26 cellular contexts compared by ENCODE assay signal in genomic region chr1:161810780-161811179, GRCh38. TPM values are rescaled to one million over a fixed set of nuclear protein-coding genes. Genes with fewer than 3 reads are reported as not detected.
DNase-seq lines count a peak whose midpoint lies in the region; ATAC-seq, FAIRE-seq and TF ChIP-seq lines count a peak whose summit lies in the region.
"Had no signal": no experiment of that assay in that cellular context is flagged by ENCODE, and none has a peak within 500 bp of the region (broad histone marks: within the 10 kb centered on the region; RNA-seq: fewer than 3 reads in every experiment).

No MANE protein-coding gene starts in this region.

- H3K4me3 ChIP-seq in K562: no peak overlapping the region
- H3K4me3 ChIP-seq: BLaER1, GM12878 had no signal

- H3K36me3 Mint-ChIP-seq in stimulated activated effector memory CD8-positive, alpha-beta T cell treated with anti-CD3 and anti-CD28 coated beads, Interleukin-12 subunit alpha, Interleukin-12 subunit beta, amount 100 ng/mL, for 72 hours: peaks cover 90% of the 10 kb centered on the region
- peaks cover 47% of the 10 kb centered on the region for H3K36me3 Mint-ChIP-seq in activated naive CD8-positive, alpha-beta T cell treated with anti-CD3 and anti-CD28 coated beads, Interleukin-2, amount 50 U/mL, for 24 hours (ENCODE audit: low read depth)

- TF ChIP-seq RAD21 in K562 (CRISPR knock-in tag; conservative IDR thresholded peaks at IDR 0.05 in 1 of 2, IDR thresholded peaks at IDR 0.05 in 1 of 2): no peak

- ATAC-seq in K562: no peak
- ATAC-seq in stimulated activated effector memory CD8-positive, alpha-beta T cell treated with anti-CD3 and anti-CD28 coated beads, Interleukin-12 subunit alpha, Interleukin-12 subunit beta, amount 100 ng/mL, for 72 hours: no peak
- no peak for ATAC-seq in activated naive CD8-positive, alpha-beta T cell treated with anti-CD3 and anti-CD28 coated beads, Interleukin-2, amount 50 U/mL, for 24 hours
- ATAC-seq: GM12878 had no signal

- H3K27me3 ChIP-seq in K562 (ENCODE audit: control insufficient read depth in 2 of 2, insufficient read depth in 2 of 2, low read length in 2 of 2): no peaks in the 10 kb centered on the region
- H3K27me3 ChIP-seq: BE2C, BLaER1 had no signal

- no peaks in the 10 kb centered on the region for H3K79me2 ChIP-seq in K562 (ENCODE audit: control insufficient read depth, insufficient read depth, low read length)

- no peaks in the 10 kb centered on the region for H4K20me1 ChIP-seq in K562 (replicated peaks; ENCODE audit: control insufficient read depth, insufficient read depth, low read length)
- H4K20me1 ChIP-seq: BLaER1 had no signal

- peak overlapping the region; percentile 65 for H3K27ac Mint-ChIP-seq in stimulated activated effector memory CD8-positive, alpha-beta T cell treated with anti-CD3 and anti-CD28 coated beads, Interleukin-12 subunit alpha, Interleukin-12 subunit beta, amount 100 ng/mL, for 72 hours
- no peak overlapping the region for H3K27ac Mint-ChIP-seq in activated naive CD8-positive, alpha-beta T cell treated with anti-CD3 and anti-CD28 coated beads, Interleukin-2, amount 50 U/mL, for 24 hours

- intact Hi-C loops in K562 (cut with micrococcal nuclease): no loop called here

- no peak for TF ChIP-seq EP300 in K562 (IDR thresholded peaks at IDR 0.05; ENCODE audit: low read length)

- H2AFZ ChIP-seq in K562 (ENCODE audit: low read depth, low read length): no peak overlapping the region

- no peak for TF ChIP-seq CTCF in K562 (IDR thresholded peaks at IDR 0.05 in 2 of 3, conservative IDR thresholded peaks at IDR 0.05 in 1 of 3; ENCODE audit: insufficient read depth in 2 of 3, low read depth in 1 of 3, low read length in 3 of 3)

- in situ Hi-C loops in K562 (cut with MboI): no loop called here

- DNase-seq in K562 (ENCODE audit: extremely low read depth in 1 of 4, low spot score in 3 of 4): no peak
- no peak for DNase-seq in stimulated activated effector memory CD8-positive, alpha-beta T cell treated with anti-CD3 and anti-CD28 coated beads, Interleukin-12 subunit alpha, Interleukin-12 subunit beta, amount 100 ng/mL, for 72 hours (ENCODE audit: low spot score in 2 of 2)
- DNase-seq in activated naive CD8-positive, alpha-beta T cell treated with anti-CD3 and anti-CD28 coated beads, Interleukin-2, amount 50 U/mL, for 24 hours: no peak
- DNase-seq in stimulated activated CD8-positive, alpha-beta memory T cell treated with anti-CD3 and anti-CD28 coated beads, Interleukin-4, amount 100 ng/mL, for 48 hours: no peak
- DNase-seq: 8988T; ACHN; BE2C; C1 segment of cervical spinal cord; CD4-positive, alpha-beta memory T cell; CD4-positive, CD25-positive, alpha-beta regulatory T cell; CD8-positive, alpha-beta memory T cell; COR-L47; DMS 273 treated with DMSO at 0.1 percent for 48 hours; DMS153; DMS53; DMS79; DND-41; EL; GDM1 had no signal

- peaks cover 6% of the 10 kb centered on the region for H3K9me3 Mint-ChIP-seq in stimulated activated effector memory CD8-positive, alpha-beta T cell treated with anti-CD3 and anti-CD28 coated beads, Interleukin-12 subunit alpha, Interleukin-12 subunit beta, amount 100 ng/mL, for 72 hours
- peaks cover 12% of the 10 kb centered on the region for H3K9me3 Mint-ChIP-seq in activated naive CD8-positive, alpha-beta T cell treated with anti-CD3 and anti-CD28 coated beads, Interleukin-2, amount 50 U/mL, for 24 hours

- TF ChIP-seq POLR2A in K562 (conservative IDR thresholded peaks at IDR 0.05): no peak

- no peaks in the 10 kb centered on the region; the same call in 1 of the 2 replicates for H3K9me3 ChIP-seq in K562 (replicated peaks; ENCODE audit: control insufficient read depth, insufficient read depth, low read depth, low read length)
- H3K9me3 ChIP-seq: BE2C had no signal

- H3K9me1 ChIP-seq in K562 (ENCODE audit: control insufficient read depth, insufficient read depth, low read length): no peaks in the 10 kb centered on the region

- CTCF ChIA-PET in K562 (lab: Yijun Ruan, JAX; ENCODE audit: low intra/inter-chr PET ratio): no interaction called here

- no peak overlapping the region for H3K4me3 Mint-ChIP-seq in stimulated activated effector memory CD8-positive, alpha-beta T cell treated with anti-CD3 and anti-CD28 coated beads, Interleukin-12 subunit alpha, Interleukin-12 subunit beta, amount 100 ng/mL, for 72 hours
- no peak overlapping the region for H3K4me3 Mint-ChIP-seq in activated naive CD8-positive, alpha-beta T cell treated with anti-CD3 and anti-CD28 coated beads, Interleukin-2, amount 50 U/mL, for 24 hours
- H3K4me3 Mint-ChIP-seq: CD14-positive monocyte; CD4-positive, alpha-beta memory T cell; CD4-positive, CD25-positive, alpha-beta regulatory T cell; CD8-positive, alpha-beta memory T cell had no signal

- peaks cover 11% of the 10 kb centered on the region for H3K4me1 Mint-ChIP-seq in stimulated activated effector memory CD8-positive, alpha-beta T cell treated with anti-CD3 and anti-CD28 coated beads, Interleukin-12 subunit alpha, Interleukin-12 subunit beta, amount 100 ng/mL, for 72 hours
- H3K4me1 Mint-ChIP-seq in activated naive CD8-positive, alpha-beta T cell treated with anti-CD3 and anti-CD28 coated beads, Interleukin-2, amount 50 U/mL, for 24 hours: peaks cover 7% of the 10 kb centered on the region
- H3K4me1 Mint-ChIP-seq: CD14-positive monocyte had no signal

- H3K27me3 Mint-ChIP-seq in activated naive CD8-positive, alpha-beta T cell treated with anti-CD3 and anti-CD28 coated beads, Interleukin-2, amount 50 U/mL, for 24 hours: no peaks in the 10 kb centered on the region
- H3K27me3 Mint-ChIP-seq: CD4-positive, alpha-beta memory T cell; CD4-positive, CD25-positive, alpha-beta regulatory T cell; CD8-positive, alpha-beta memory T cell had no signal

- H3K36me3 ChIP-seq in K562 (ENCODE audit: control insufficient read depth, insufficient read depth, low read length): peaks cover 29% of the 10 kb centered on the region

- WGBS in K562 (ENCODE audit: insufficient coverage, low coverage, missing lambda C conversion rate): 93% methylated on average over 3 of the region's 3 CpGs

- H3K9ac ChIP-seq in K562 (ENCODE audit: insufficient read depth in 1 of 2, low read depth in 2 of 2, low read length in 2 of 2): no peak overlapping the region
- H3K9ac ChIP-seq: BLaER1 had no signal

- BruUV-seq in K562 (replicated peaks; lab: Mats Ljungman, UMichigan): no TSS peak

- FAIRE-seq in TTC549 (lab: Jason Lieb, UNC) (peak; percentile 38), K562 (lab: Jason Lieb, UNC) (no peak)
- FAIRE-seq: A204.1, GM12878, GM12892, GM18507 had no signal

- H3K4me1 ChIP-seq in K562 (replicated peaks in 1 of 2; ENCODE audit: control insufficient read depth in 2 of 2, insufficient read depth in 2 of 2, low read length in 2 of 2): no peaks in the 10 kb centered on the region
- H3K4me1 ChIP-seq: BE2C, BLaER1 had no signal

- no peak overlapping the region for H3K4me2 ChIP-seq in K562 (ENCODE audit: insufficient read depth, low read length)
- H3K4me2 ChIP-seq: BLaER1 had no signal

- POLR2A ChIA-PET in K562 (lab: Yijun Ruan, JAX): no interaction called here

- no peak overlapping the region for H3K27ac ChIP-seq in K562 (ENCODE audit: extremely low read depth, low read depth, low read length)
- H3K27ac ChIP-seq: BLaER1 had no signal

TF ChIP-seq in K562, 482 proteins besides CTCF, POLR2A, EP300 and RAD21:
- TF ChIP-seq GATAD2B (IDR thresholded peaks at IDR 0.05; ENCODE audit: borderline replicate concordance) (no peak), RBM25 (IDR thresholded peaks at IDR 0.05; ENCODE audit: low read depth, low read length, severe bottlenecking) (peak; percentile 11)

RNA-seq across cellular contexts. Expression of gene ATF6, which starts 44.7 kb away (rescaled TPM):
- 30.1 and 51.8 TPM in 2 replicates for total RNA-seq in K562 (2011; cell fraction: chromatin; rRNA removed; ENCODE audit: low replicate concordance)
- 23.8 and 27.5 TPM in 2 replicates for total RNA-seq in K562 (2011; cell fraction: nucleolus; rRNA removed)
- 40.7 and 61.9 TPM in 2 replicates for total RNA-seq in K562 (2011; cell fraction: nucleoplasm; rRNA removed)
- total RNA-seq in K562 (2014; rRNA removed) (14.5 and 16.2 TPM in 2 replicates), K562 (2014; rRNA removed; fragmentation: Illumina TruSeq; extraction: Trizol) (29.4 and 34.7 TPM in 2 replicates), K562 (2015; rRNA removed; fragmentation: Illumina TruSeq; extraction: Trizol) (26.6 and 28.8 TPM in 2 replicates), K562 (2021) (20.4 and 22.1 TPM in 2 replicates)
- polyA plus RNA-seq in K562 (2011; rRNA removed) (28.1 and 32.4 TPM in 2 replicates), K562 (2014; fragmentation: Illumina TruSeq; extraction: Trizol) (22.1 and 26.7 TPM in 2 replicates), K562 (2014; fragmentation: Nextera tagmentation; extraction: Ambion mirVana) (10 to 100 TPM; 11.7 to 15.1 TPM), K562 (2014; rRNA removed) (14.8 and 16.6 TPM in 2 replicates)
- polyA plus RNA-seq in K562 (2011; cell fraction: cytosol; rRNA removed): 10.8 and 16.1 TPM in 2 replicates
- polyA plus RNA-seq in K562 (2011; cell fraction: nucleus; rRNA removed): 8.9 and 12.2 TPM in 2 replicates
- 13.9 and 24.9 TPM in 2 replicates for polyA plus RNA-seq in K562 (2012)
- 49.7 TPM in 2 replicates for polyA minus RNA-seq in K562 (2011; rRNA and poly(A)+ RNA removed)
- polyA minus RNA-seq in K562 (2011; cell fraction: cytosol; rRNA and poly(A)+ RNA removed): 12.4 and 15.8 TPM in 2 replicates
- 17.4 and 27.2 TPM in 2 replicates for polyA minus RNA-seq in K562 (2011; cell fraction: nucleus; rRNA and poly(A)+ RNA removed)
